7 cellular contexts compared by ENCODE assay signal in genomic region chr16:53053967-53054669, GRCh38.
DNase-seq lines count a peak whose midpoint lies in the region; ATAC-seq lines count a peak whose summit lies in the region.

No MANE protein-coding gene starts in this region.

- no peaks in the 10 kb centered on the region for H3K36me3 Mint-ChIP-seq in activated naive CD8-positive, alpha-beta T cell

- H3K9ac ChIP-seq in iPS-15b (ENCODE audit: low read depth, low read length), result peak overlapping the region; percentile 19

- H3K4me3 Mint-ChIP-seq in activated naive CD8-positive, alpha-beta T cell, result peak overlapping the region; percentile 95

- H3K27me3 ChIP-seq in HAP-1 (ENCODE audit: low read depth), result no peaks in the 10 kb centered on the region
- H3K27me3 ChIP-seq in iPS-15b (ENCODE audit: control insufficient read depth, insufficient read depth, low read length), result no peaks in the 10 kb centered on the region

- no peaks in the 10 kb centered on the region for H3K9me3 ChIP-seq in HAP-1
- H3K9me3 ChIP-seq in iPS-15b (ENCODE audit: control insufficient read depth, insufficient read depth, low read length), result no peaks in the 10 kb centered on the region

- H3K4me3 ChIP-seq in HAP-1 (peak overlapping the region; percentile 75), iPS-15b (ENCODE audit: low read depth, low read length) (peak overlapping the region; percentile 39)

- H3K9me3 Mint-ChIP-seq in activated naive CD8-positive, alpha-beta T cell (ENCODE audit: low read depth), result no peaks in the 10 kb centered on the region

- peaks cover 18% of the 10 kb centered on the region for H3K4me1 Mint-ChIP-seq in activated naive CD8-positive, alpha-beta T cell (ENCODE audit: low read depth)

- H3K36me3 ChIP-seq in HAP-1 (replicated peaks) (no peaks in the 10 kb centered on the region), iPS-15b (ENCODE audit: control insufficient read depth, insufficient read depth, low read length) (no peaks in the 10 kb centered on the region)

- no peaks in the 10 kb centered on the region for H3K27me3 Mint-ChIP-seq in activated naive CD8-positive, alpha-beta T cell

- peaks cover 13% of the 10 kb centered on the region for H3K4me1 ChIP-seq in HAP-1
- peaks cover 11% of the 10 kb centered on the region for H3K4me1 ChIP-seq in iPS-15b (ENCODE audit: control insufficient read depth, insufficient read depth, low read length)

- DNase-seq in HAP-1 (ENCODE audit: low spot score in 2 of 2), result no peak
- DNase-seq in MV-4-11 (lab: John Stamatoyannopoulos, UW), result peak; percentile 53
- peak; percentile 19 for DNase-seq in stimulated activated CD4-positive, alpha-beta T cell treated with anti-CD3 and anti-CD28 coated beads, Interleukin-4, amount 100 ng/mL, for 24 hours
- DNase-seq in T1000 (lab: John Stamatoyannopoulos, UW), result no peak

- peak overlapping the region; percentile 81 for H3K27ac Mint-ChIP-seq in activated naive CD8-positive, alpha-beta T cell

- in situ Hi-C loops in HAP-1 (cut with MboI; ENCODE audit: low sequenced_read_pairs), result loop anchor here (25.0 kb wide), 1 partner anchor 158 kb away; no protein-coding TSS in a partner anchor

- peak; percentile 36 for ATAC-seq in GM18502 (IDR thresholded peaks at IDR 0.05; ENCODE audit: poor library complexity, unreplicated experiment)

Comparison
In these comparisons a context has a peak if more than half of its experiments do, and no peak if none do; other contexts are left out.
1. DNase-seq: peak in MV-4-11 (single experiment) and stimulated activated CD4-positive, alpha-beta T cell treated with anti-CD3 and anti-CD28 coated beads, Interleukin-4, amount 100 ng/mL, for 24 hours (single experiment); none in HAP-1 (0 of 2) and T1000 (single experiment).